8 cellular contexts compared by ENCODE assay signal in genomic region chr2:229714080-229714735, GRCh38. TPM values are rescaled to one million over a fixed set of nuclear protein-coding genes. Genes with fewer than 3 reads are reported as not detected.
DNase-seq lines count a peak whose midpoint lies in the region; ATAC-seq and TF ChIP-seq lines count a peak whose summit lies in the region.

Gene DNER, minus strand, starts transcription at chr2:229714555. Its CDS starts 132 bp downstream, at chr2:229714423.

- TF ChIP-seq CTCF in Peyer's patch (IDR thresholded peaks at IDR 0.05) = no peak
- no peak for TF ChIP-seq CTCF in sigmoid colon (IDR thresholded peaks at IDR 0.05)
- TF ChIP-seq CTCF in CD14-positive monocyte (IDR thresholded peaks at IDR 0.05) = no peak

- under 1% methylated on average over 84 of the region's 84 CpGs for WGBS in right cardiac atrium
- WGBS in sigmoid colon, 2 donors = 1% methylated on average over 84 of the region's 84 CpGs

- H3K9me3 Mint-ChIP-seq in activated naive CD8-positive, alpha-beta T cell treated with anti-CD3 and anti-CD28 coated beads, Interleukin-2, amount 10 ng/mL, durations not matched to agents 7 days and 5 days = no peaks in the 10 kb centered on the region
- H3K9me3 Mint-ChIP-seq in CD14-positive monocyte = peaks cover 0 to 15% (median 1%) of the 10 kb centered on the region in 7 donors

- POLR2A ChIA-PET in activated naive CD8-positive, alpha-beta T cell treated with anti-CD3 and anti-CD28 coated beads, Interleukin-2, amount 10 ng/mL, durations not matched to agents 7 days and 5 days (lab: Charles Lee) = no interaction called here

- H3K9ac ChIP-seq in BLaER1 treated with 17β-estradiol and CSF1 and Interleukin-3, amounts not matched to agents 10 nM and 100 nM = peak within 1 kb of the TSS; percentile 29 to 66 (median 53); a peak in 17 of 22 replicates

- H3K4me1 ChIP-seq in BLaER1 treated with 17β-estradiol and CSF1 and Interleukin-3, amounts not matched to agents 10 nM and 100 nM = peaks cover 10 to 23% (median 18%) of the 10 kb centered on the region in 10 experiments; a peak in 19 of 20 replicates
- H3K4me1 ChIP-seq in Peyer's patch (peaks cover 0 to 23% (median 8%) of the 10 kb centered on the region in 4 donors), right cardiac atrium (ENCODE audit: control insufficient read depth, insufficient read depth, low read length) (no peaks in the 10 kb centered on the region), sigmoid colon (peaks cover 0 to 24% (median 21%) of the 10 kb centered on the region in 4 donors)

- H3K4me2 ChIP-seq in BLaER1 treated with 17β-estradiol and CSF1 and Interleukin-3, amounts not matched to agents 10 nM and 100 nM = peak within 1 kb of the TSS; percentile 98 to 100 (median 100)

- H3K36me3 ChIP-seq in BLaER1 treated with 17β-estradiol and CSF1 and Interleukin-3, amounts not matched to agents 10 nM and 100 nM = no peaks in the 10 kb centered on the region
- H3K36me3 ChIP-seq in Peyer's patch (no peaks in the 10 kb centered on the region), sigmoid colon (no peaks in the 10 kb centered on the region)

- intact Hi-C loops in right cardiac atrium (cut with DNase I) = loop anchor here in 1 of 4 donors (10.0 kb wide), 2 partner anchors 129 to 279 kb away; no protein-coding TSS in a partner anchor
- intact Hi-C loops in sigmoid colon (cut with DNase I) = no loop called here
- intact Hi-C loops in CD14-positive monocyte (cut with micrococcal nuclease) = no loop called here

- peaks cover 4% of the 10 kb centered on the region for H3K4me1 Mint-ChIP-seq in activated naive CD8-positive, alpha-beta T cell treated with anti-CD3 and anti-CD28 coated beads, Interleukin-2, amount 10 ng/mL, durations not matched to agents 7 days and 5 days
- H3K4me1 Mint-ChIP-seq in CD14-positive monocyte = peaks cover 5% of the 10 kb centered on the region

- DNase-seq in Peyer's patch (peak in 1 of 3 donors; percentile 62), right cardiac atrium (peak; percentile 23 to 74 (median 70)), sigmoid colon (no peak), CD14-positive monocyte (ENCODE audit: low spot score) (no peak)
- DNase-seq in activated naive CD8-positive, alpha-beta T cell treated with anti-CD3 and anti-CD28 coated beads, Interleukin-2, amount 10 ng/mL, durations not matched to agents 7 days and 5 days = peak; percentile 75

- peaks cover 0 to 12% (median 5%) of the 10 kb centered on the region in 11 experiments; a peak in 9 of 22 replicates for H3K9me3 ChIP-seq in BLaER1 treated with 17β-estradiol and CSF1 and Interleukin-3, amounts not matched to agents 10 nM and 100 nM (replicated peaks in 1 of 11)
- H3K9me3 ChIP-seq in Peyer's patch = no peaks in the 10 kb centered on the region
- no peaks in the 10 kb centered on the region for H3K9me3 ChIP-seq in right cardiac atrium (ENCODE audit: control insufficient read depth, low read length)
- peaks cover 0 to 2% (median 0%) of the 10 kb centered on the region in 4 donors for H3K9me3 ChIP-seq in sigmoid colon

- TF ChIP-seq EP300 in sigmoid colon (IDR thresholded peaks at IDR 0.05) = no peak

- TF ChIP-seq POLR2A in Peyer's patch (IDR thresholded peaks at IDR 0.05) (no peak), sigmoid colon (IDR thresholded peaks at IDR 0.05) (no peak)

- peak within 1 kb of the TSS; percentile 62 to 79 (median 70) for H3K4me3 ChIP-seq in BLaER1 treated with 17β-estradiol and CSF1 and Interleukin-3, amounts not matched to agents 10 nM and 100 nM
- H3K4me3 ChIP-seq in Peyer's patch (peak within 1 kb of the TSS in 3 of 4 donors; percentile 41 to 51 (median 48)), right cardiac atrium (ENCODE audit: low read length) (peak within 1 kb of the TSS; percentile 51), sigmoid colon (peak within 1 kb of the TSS in 3 of 4 donors; percentile 25 to 50 (median 45))

- peaks cover 0 to 24% (median 11%) of the 10 kb centered on the region in 11 experiments; a peak in 10 of 22 replicates for H4K20me1 ChIP-seq in BLaER1 treated with 17β-estradiol and CSF1 and Interleukin-3, amounts not matched to agents 10 nM and 100 nM

- H3K27me3 Mint-ChIP-seq in activated naive CD8-positive, alpha-beta T cell treated with anti-CD3 and anti-CD28 coated beads, Interleukin-2, amount 10 ng/mL, durations not matched to agents 7 days and 5 days = peaks cover 71% of the 10 kb centered on the region
- H3K27me3 Mint-ChIP-seq in CD14-positive monocyte (ENCODE audit: low read depth in 3 of 3) = peaks cover 58 to 79% (median 76%) of the 10 kb centered on the region in 3 donors

- peak within 1 kb of the TSS; percentile 51 for H3K4me3 Mint-ChIP-seq in activated naive CD8-positive, alpha-beta T cell treated with anti-CD3 and anti-CD28 coated beads, Interleukin-2, amount 10 ng/mL, durations not matched to agents 7 days and 5 days
- H3K4me3 Mint-ChIP-seq in CD14-positive monocyte = peak within 1 kb of the TSS in 1 of 2 donors; percentile 81

- no peaks in the 10 kb centered on the region for H3K36me3 Mint-ChIP-seq in activated naive CD8-positive, alpha-beta T cell treated with anti-CD3 and anti-CD28 coated beads, Interleukin-2, amount 10 ng/mL, durations not matched to agents 7 days and 5 days
- H3K36me3 Mint-ChIP-seq in CD14-positive monocyte = peaks cover 0 to 2% of the 10 kb centered on the region in 2 donors

- peak within 1 kb of the TSS in 1 of 11 experiments; percentile 44; a peak in 1 of 22 replicates for H3K27ac ChIP-seq in BLaER1 treated with 17β-estradiol and CSF1 and Interleukin-3, amounts not matched to agents 10 nM and 100 nM
- H3K27ac ChIP-seq in Peyer's patch (no peak within 1 kb of the TSS), right cardiac atrium (ENCODE audit: low read length) (no peak within 1 kb of the TSS), sigmoid colon (no peak within 1 kb of the TSS)

- H3K27ac Mint-ChIP-seq in activated naive CD8-positive, alpha-beta T cell treated with anti-CD3 and anti-CD28 coated beads, Interleukin-2, amount 10 ng/mL, durations not matched to agents 7 days and 5 days = no peak within 1 kb of the TSS
- H3K27ac Mint-ChIP-seq in CD14-positive monocyte = peak within 1 kb of the TSS in 1 of 7 donors; percentile 57

- H3K27me3 ChIP-seq in BLaER1 treated with 17β-estradiol and CSF1 and Interleukin-3, amounts not matched to agents 10 nM and 100 nM = peaks cover 32 to 47% (median 41%) of the 10 kb centered on the region in 11 experiments
- H3K27me3 ChIP-seq in Peyer's patch (peaks cover 0 to 16% of the 10 kb centered on the region in 2 donors), right cardiac atrium (ENCODE audit: control insufficient read depth, insufficient read depth) (no peaks in the 10 kb centered on the region), sigmoid colon (peaks cover 21 to 84% (median 43%) of the 10 kb centered on the region in 3 donors)

- ATAC-seq in GM19351 (IDR thresholded peaks at IDR 0.05; ENCODE audit: unreplicated experiment) (peak; percentile 79), HG03354 (IDR thresholded peaks at IDR 0.05; ENCODE audit: poor library complexity, severe bottlenecking, unreplicated experiment) (peak; percentile 79), right cardiac atrium (peak; percentile 60 to 71)
- peak; percentile 86 for ATAC-seq in activated naive CD8-positive, alpha-beta T cell treated with anti-CD3 and anti-CD28 coated beads, Interleukin-2, amount 10 ng/mL, durations not matched to agents 7 days and 5 days (ENCODE audit: low read depth)

RNA-seq across cellular contexts. Expression of gene DNER, which starts in this region (rescaled TPM):
- total RNA-seq in Peyer's patch (1 to 10 TPM in 2 of 4 donors, under 1 TPM in 1, not detected in 1; 0.35 to 2.5 (median 1.3) TPM), right cardiac atrium (10 to 100 TPM; 19.9 to 41.1 (median 32.8) TPM), sigmoid colon (10 to 100 TPM in 2 of 4 donors, 1 to 10 TPM in 2; 9.8 to 17.7 (median 13.6) TPM)
- total RNA-seq in activated naive CD8-positive, alpha-beta T cell treated with anti-CD3 and anti-CD28 coated beads, Interleukin-2, amount 10 ng/mL, durations not matched to agents 7 days and 5 days = not detected
- polyA plus RNA-seq in right cardiac atrium (13.6 TPM), sigmoid colon (1 to 10 TPM in 2 of 3 donors, not detected in 1; 2.7 to 3.0 TPM), CD14-positive monocyte (under 1 TPM; 0.12 to 0.16 TPM)

Comparison
In these comparisons a context has a peak if more than half of its experiments do, and no peak if none do; other contexts are left out.
1. Peak in DNase-seq and ATAC-seq in activated naive CD8-positive, alpha-beta T cell treated with anti-CD3 and anti-CD28 coated beads, Interleukin-2, amount 10 ng/mL, durations not matched to agents 7 days and 5 days; RNA of the gene not detected or under 1 TPM.
2. DNase-seq: peak in right cardiac atrium (3 of 3); none in sigmoid colon (single experiment) and CD14-positive monocyte (single experiment).
3. Peak in every context shown above with its lines, with median percentiles within 50 percentile points of each other: H3K4me3 ChIP-seq and ATAC-seq.